In genomic region chr9:16309350-16310271, GRCh38 we compare ENCODE assay signal across 11 cellular contexts.
DNase-seq lines count a peak whose midpoint lies in the region; ATAC-seq and TF ChIP-seq lines count a peak whose summit lies in the region.
"Had no signal": no experiment of that assay in that cellular context is flagged by ENCODE, and none has a peak within 500 bp of the region (broad histone marks: within the 10 kb centered on the region; RNA-seq: fewer than 3 reads in every experiment).

No MANE protein-coding gene starts in this region.

- H3K27me3 ChIP-seq in trophoblast cell (ENCODE audit: insufficient read depth, low read length), result no peaks in the 10 kb centered on the region

- no peak overlapping the region for H3K4ac ChIP-seq in trophoblast cell (ENCODE audit: low read depth, low read length)

- no peak overlapping the region for H3K4me2 ChIP-seq in trophoblast cell (ENCODE audit: low read length)

- no peak overlapping the region for H3K27ac Mint-ChIP-seq in activated T-helper 2 cell treated with anti-CD3 and anti-CD28 coated beads, Interferon-gamma antibody, Interleukin-2, Interleukin-4, amounts not matched to agents 10 μg/mL and 5 μg/mL and 100 μg/mL, durations not matched to agents 14 hours and 24 hours and 36 hours

- H3K23ac ChIP-seq in trophoblast cell (ENCODE audit: low read length), result no peak overlapping the region

- H3K9ac ChIP-seq in trophoblast cell (ENCODE audit: low read length), result no peak overlapping the region

- ATAC-seq in left ventricle myocardium superior (peak; percentile 89), GM19324 (IDR thresholded peaks at IDR 0.05; ENCODE audit: low FRiP score, unreplicated experiment) (no peak)

- peaks cover 2% of the 10 kb centered on the region for H3K9me3 ChIP-seq in trophoblast cell (ENCODE audit: insufficient read depth, low read depth, low read length)

- H2BK12ac ChIP-seq in trophoblast cell (ENCODE audit: low read length), result peak overlapping the region; percentile 29

- no peaks in the 10 kb centered on the region for H3K36me3 Mint-ChIP-seq in activated T-helper 2 cell treated with anti-CD3 and anti-CD28 coated beads, Interferon-gamma antibody, Interleukin-2, Interleukin-4, amounts not matched to agents 10 μg/mL and 5 μg/mL and 100 μg/mL, durations not matched to agents 14 hours and 24 hours and 36 hours (ENCODE audit: low read depth)

- H2BK120ac ChIP-seq in trophoblast cell (ENCODE audit: insufficient read depth, low read length, poor library complexity), result peak overlapping the region; percentile 0

- H4K12ac ChIP-seq in trophoblast cell (ENCODE audit: low read depth, low read length), result no peak overlapping the region

- no peak overlapping the region for H2AK5ac ChIP-seq in trophoblast cell (ENCODE audit: low read length)

- no peak overlapping the region for H4K8ac ChIP-seq in trophoblast cell (ENCODE audit: low read depth, low read length)

- H3K79me2 ChIP-seq in trophoblast cell (ENCODE audit: control insufficient read depth, insufficient read depth, low read length, poor library complexity), result peaks cover 2% of the 10 kb centered on the region

- no peaks in the 10 kb centered on the region for H3K9me3 Mint-ChIP-seq in activated T-helper 2 cell treated with anti-CD3 and anti-CD28 coated beads, Interferon-gamma antibody, Interleukin-2, Interleukin-4, amounts not matched to agents 10 μg/mL and 5 μg/mL and 100 μg/mL, durations not matched to agents 14 hours and 24 hours and 36 hours

- peak overlapping the region; percentile 16 for H4K91ac ChIP-seq in trophoblast cell (ENCODE audit: low read depth, low read length)

- H3K27ac ChIP-seq in trophoblast cell (ENCODE audit: low read depth, low read length), result no peak overlapping the region

- peaks cover 16% of the 10 kb centered on the region for H3K79me1 ChIP-seq in trophoblast cell (ENCODE audit: low read length)

- H3K4me1 Mint-ChIP-seq in activated T-helper 2 cell treated with anti-CD3 and anti-CD28 coated beads, Interferon-gamma antibody, Interleukin-2, Interleukin-4, amounts not matched to agents 10 μg/mL and 5 μg/mL and 100 μg/mL, durations not matched to agents 14 hours and 24 hours and 36 hours (ENCODE audit: low read depth), result no peaks in the 10 kb centered on the region

- no peak overlapping the region for H3K14ac ChIP-seq in trophoblast cell (ENCODE audit: low read length)

- no peak overlapping the region for H2BK5ac ChIP-seq in trophoblast cell (ENCODE audit: low read depth, low read length, poor library complexity)

- TF ChIP-seq CTCF in choroid plexus epithelial cell (conservative IDR thresholded peaks at IDR 0.05; ENCODE audit: low read depth, low read length), result no peak

- H3K4me3 ChIP-seq in choroid plexus epithelial cell (ENCODE audit: low read depth, low read length) (no peak overlapping the region), trophoblast cell (ENCODE audit: low read depth, low read length) (no peak overlapping the region)

- intact Hi-C loops in left ventricle myocardium superior (cut with micrococcal nuclease), result no loop called here
- intact Hi-C loops in activated T-helper 2 cell treated with anti-CD3 and anti-CD28 coated beads, Interferon-gamma antibody, Interleukin-2, Interleukin-4, amounts not matched to agents 10 μg/mL and 5 μg/mL and 100 μg/mL, durations not matched to agents 14 hours and 24 hours and 36 hours (cut with micrococcal nuclease), result no loop called here

- H3K27me3 Mint-ChIP-seq in activated T-helper 2 cell treated with anti-CD3 and anti-CD28 coated beads, Interferon-gamma antibody, Interleukin-2, Interleukin-4, amounts not matched to agents 10 μg/mL and 5 μg/mL and 100 μg/mL, durations not matched to agents 14 hours and 24 hours and 36 hours (ENCODE audit: low read depth), result no peaks in the 10 kb centered on the region

- peaks cover 15 to 23% of the 10 kb centered on the region in 2 experiments for H3K4me1 ChIP-seq in trophoblast cell (ENCODE audit: control insufficient read depth in 1 of 2, insufficient read depth in 2 of 2, low read length in 2 of 2)

- H3K4me3 Mint-ChIP-seq in activated T-helper 2 cell treated with anti-CD3 and anti-CD28 coated beads, Interferon-gamma antibody, Interleukin-2, Interleukin-4, amounts not matched to agents 10 μg/mL and 5 μg/mL and 100 μg/mL, durations not matched to agents 14 hours and 24 hours and 36 hours (ENCODE audit: low read depth), result no peak overlapping the region

- in situ Hi-C loops in ACHN (cut with HindIII; ENCODE audit: low pct_ligation_motif_present, low pct_unique_long_range_greater_than_20kb, low sequenced_read_pairs), result no loop called here

- H2AFZ ChIP-seq in trophoblast cell (ENCODE audit: insufficient read depth, low read length, poor library complexity), result no peak overlapping the region

- no CpG with 5 or more reads among the region's 27 CpGs for whole genome bisulfite sequencing in trophoblast cell (ENCODE audit: extremely low coverage, insufficient coverage, insufficient read length)

- no peaks in the 10 kb centered on the region for H3K36me3 ChIP-seq in trophoblast cell (ENCODE audit: control insufficient read depth in 1 of 2, insufficient read depth in 2 of 2, low read length in 2 of 2)

- DNase-seq in AG20443 (ENCODE audit: low spot score) (peak; percentile 35), choroid plexus epithelial cell (ENCODE audit: low read depth) (peak; percentile 70), left ventricle myocardium superior (peak; percentile 67), trophoblast cell (peak; percentile 73 to 82), ACHN (no peak)
- no peak for DNase-seq in central memory CD4-positive, alpha-beta T cell
- DNase-seq in activated T-helper 2 cell treated with anti-CD3 and anti-CD28 coated beads, Interferon-gamma antibody, Interleukin-2, Interleukin-4, amounts not matched to agents 10 μg/mL and 5 μg/mL and 100 μg/mL, durations not matched to agents 14 hours and 24 hours and 36 hours (ENCODE audit: low spot score), result no peak
- DNase-seq: mammary epithelial cell; NCI-H1092 treated with DMSO at 0.1 percent for 48 hours; NK-92 treated with Interleukin-12 subunit alpha and Interleukin-12 subunit beta, amount 100 ng/mL, for 24 hours had no signal

- no peak overlapping the region for H3K18ac ChIP-seq in trophoblast cell (ENCODE audit: low read length)

Comparison
In these comparisons a context has a peak if more than half of its experiments do, and no peak if none do; other contexts are left out.
1. DNase-seq: peak in AG20443 (single experiment), choroid plexus epithelial cell (single experiment), left ventricle myocardium superior (single experiment) and trophoblast cell (2 of 2); none in ACHN (single experiment), central memory CD4-positive, alpha-beta T cell (single experiment) and activated T-helper 2 cell treated with anti-CD3 and anti-CD28 coated beads, Interferon-gamma antibody, Interleukin-2, Interleukin-4, amounts not matched to agents 10 μg/mL and 5 μg/mL and 100 μg/mL, durations not matched to agents 14 hours and 24 hours and 36 hours (single experiment).